ENCODE assay signal across 18 cellular contexts in the genomic region with DNA sequence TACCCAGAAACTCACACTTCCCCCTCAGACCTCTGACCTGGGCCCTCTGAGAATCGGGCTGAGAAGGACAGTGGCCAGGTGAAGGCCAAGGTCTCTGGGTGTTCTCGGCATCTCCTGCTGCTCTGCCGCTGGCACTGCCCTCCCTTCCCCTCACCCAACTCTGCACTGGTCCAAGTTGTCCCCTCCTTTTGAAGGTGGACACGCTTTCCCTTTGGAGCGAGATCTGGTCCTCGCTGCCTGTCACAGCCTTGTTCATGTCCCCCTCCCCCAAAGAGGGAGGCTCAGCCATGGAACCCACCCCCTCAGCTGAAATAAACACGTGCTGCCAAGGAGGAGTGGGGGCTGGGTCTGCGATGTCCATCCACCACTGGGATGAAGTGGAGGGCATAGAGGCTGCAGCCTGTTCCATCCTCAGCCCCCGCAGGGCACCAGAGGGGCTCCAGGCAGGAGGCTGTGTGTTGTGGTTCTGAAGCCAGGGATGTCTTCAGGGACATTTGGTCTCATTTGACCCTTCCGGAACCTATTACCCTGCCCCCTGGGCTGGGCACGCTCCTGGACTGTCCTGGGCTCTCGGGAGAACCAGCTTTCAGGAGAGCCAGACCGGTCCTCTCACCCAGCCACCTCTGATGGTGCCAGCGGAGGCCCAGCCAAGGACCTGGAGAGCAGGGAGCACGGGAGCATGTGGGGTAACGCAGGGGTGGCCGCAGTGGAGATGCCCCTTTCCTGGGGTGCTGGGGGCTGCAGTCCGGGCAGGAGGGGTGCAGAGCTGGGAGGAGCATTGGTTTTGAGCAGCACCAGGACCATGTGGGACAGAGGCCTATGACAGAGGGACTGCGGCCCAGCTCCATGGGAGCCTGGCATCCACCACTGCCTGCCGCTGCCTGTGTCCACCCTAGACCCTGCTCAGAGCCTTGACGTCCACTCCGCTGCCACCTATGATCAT. TPM values are rescaled to one million over a fixed set of nuclear protein-coding genes. Genes with fewer than 3 reads are reported as not detected.
A peak's percentile ranks its signal among the peaks of the same experiment; 100 is the strongest.
DNase-seq lines count a peak whose midpoint lies in the region; ATAC-seq and TF ChIP-seq lines count a peak whose summit lies in the region.
"Had no signal": no experiment of that assay in that cellular context is flagged by ENCODE, and none has a peak within 500 bp of the region (broad histone marks: within the 10 kb centered on the region; RNA-seq: fewer than 3 reads in every experiment).

No MANE protein-coding gene starts in this region.

- H3K4me3 ChIP-seq in right atrium auricular region = no peak overlapping the region
- H3K4me3 ChIP-seq in esophagus (ENCODE audit: low read depth in 1 of 2, low read length in 2 of 2) = no peak overlapping the region
- no peak overlapping the region for H3K4me3 ChIP-seq in right lobe of liver
- H3K4me3 ChIP-seq: HAP-1 had no signal

- intact Hi-C loops in Right ventricle myocardium superior (cut with DNase I) (no loop called here), right lobe of liver (cut with DNase I) (no loop called here)

- H3K27me3 Mint-ChIP-seq in stimulated activated memory B cell treated with anti-CD40 and anti-IgM and Interleukin-4, amounts not matched to agents 10 μg/mL and 1 μg/mL and 100 μg/mL, for 72 hours = peaks cover 17% of the 10 kb centered on the region

- no peaks in the 10 kb centered on the region for H3K9me3 Mint-ChIP-seq in stimulated activated memory B cell treated with anti-CD40 and anti-IgM and Interleukin-4, amounts not matched to agents 10 μg/mL and 1 μg/mL and 100 μg/mL, for 72 hours

- ATAC-seq in Right ventricle myocardium superior (ENCODE audit: poor library complexity) = no peak
- no peak for ATAC-seq in right lobe of liver
- peak; percentile 17 for ATAC-seq in stimulated activated memory B cell treated with anti-CD40 and anti-IgM and Interleukin-4, amounts not matched to agents 10 μg/mL and 1 μg/mL and 100 μg/mL, for 72 hours

- H3K36me3 ChIP-seq in right atrium auricular region = no peaks in the 10 kb centered on the region
- peaks cover 0 to 2% of the 10 kb centered on the region in 2 donors for H3K36me3 ChIP-seq in esophagus (ENCODE audit: control insufficient read depth in 2 of 2, insufficient read depth in 2 of 2, low read length in 1 of 2)
- no peaks in the 10 kb centered on the region for H3K36me3 ChIP-seq in right lobe of liver
- H3K36me3 ChIP-seq: HAP-1 had no signal

- H3K27ac ChIP-seq in right atrium auricular region (no peak overlapping the region), esophagus (ENCODE audit: low read depth in 2 of 2, low read length in 1 of 2) (peak overlapping the region; percentile 91), right lobe of liver (no peak overlapping the region)
- H3K27ac ChIP-seq: C4-2B had no signal

- TF ChIP-seq CTCF in right atrium auricular region (IDR thresholded peaks at IDR 0.05) (no peak), right lobe of liver (IDR thresholded peaks at IDR 0.05) (no peak)

- H3K27me3 ChIP-seq in right atrium auricular region = no peaks in the 10 kb centered on the region
- H3K27me3 ChIP-seq in esophagus (ENCODE audit: control insufficient read depth in 1 of 2, insufficient read depth in 2 of 2, low read length in 2 of 2) = no peaks in the 10 kb centered on the region
- H3K27me3 ChIP-seq in right lobe of liver = no peaks in the 10 kb centered on the region

- H3K36me3 Mint-ChIP-seq in stimulated activated memory B cell treated with anti-CD40 and anti-IgM and Interleukin-4, amounts not matched to agents 10 μg/mL and 1 μg/mL and 100 μg/mL, for 72 hours = no peaks in the 10 kb centered on the region

- WGBS in esophagus, 2 donors = 92% methylated on average over 22 of the region's 22 CpGs
- WGBS in right lobe of liver (ENCODE audit: insufficient coverage, low coverage, low lambda C conversion rate, missing lambda C conversion rate) = 51% methylated on average over 3 of the region's 22 CpGs

- no peak overlapping the region for H3K27ac Mint-ChIP-seq in stimulated activated memory B cell treated with anti-CD40 and anti-IgM and Interleukin-4, amounts not matched to agents 10 μg/mL and 1 μg/mL and 100 μg/mL, for 72 hours

- no peaks in the 10 kb centered on the region for H3K9me3 ChIP-seq in right atrium auricular region
- no peaks in the 10 kb centered on the region for H3K9me3 ChIP-seq in esophagus (ENCODE audit: control insufficient read depth in 2 of 2, insufficient read depth in 1 of 2, low read depth in 1 of 2, low read length in 1 of 2)
- H3K9me3 ChIP-seq in right lobe of liver = no peaks in the 10 kb centered on the region
- H3K9me3 ChIP-seq: HAP-1 had no signal

- H3K4me1 Mint-ChIP-seq in stimulated activated memory B cell treated with anti-CD40 and anti-IgM and Interleukin-4, amounts not matched to agents 10 μg/mL and 1 μg/mL and 100 μg/mL, for 72 hours = peaks cover 6% of the 10 kb centered on the region

- no peak overlapping the region for H3K4me3 Mint-ChIP-seq in stimulated activated memory B cell treated with anti-CD40 and anti-IgM and Interleukin-4, amounts not matched to agents 10 μg/mL and 1 μg/mL and 100 μg/mL, for 72 hours

- peak; percentile 30 for DNase-seq in Right ventricle myocardium superior
- DNase-seq in right atrium auricular region (ENCODE audit: low spot score) = no peak
- DNase-seq in right lobe of liver = peak in 2 of 3 donors; percentile 13 to 44
- DNase-seq in amniotic stem cell (lab: John Stamatoyannopoulos, UW) = no peak
- no peak for DNase-seq in NCI-H2227 (lab: John Stamatoyannopoulos, UW; ENCODE audit: unreplicated experiment)
- no peak for DNase-seq in kidney tubule cell (ENCODE audit: low spot score)
- DNase-seq: DMS153, EL, NCI-H1417 treated with DMSO at 0.1 percent for 48 hours, NCI-H2029, NCI-H526 treated with DMSO at 0.1 percent for 48 hours, SHP77 had no signal

- no peak for TF ChIP-seq POLR2A in right lobe of liver (IDR thresholded peaks at IDR 0.05)

- H3K4me1 ChIP-seq in right atrium auricular region = peaks cover 0 to 8% of the 10 kb centered on the region in 2 donors
- H3K4me1 ChIP-seq in esophagus (ENCODE audit: control insufficient read depth in 2 of 2, insufficient read depth in 2 of 2, low read length in 1 of 2) = peaks cover 7 to 36% of the 10 kb centered on the region in 2 donors
- H3K4me1 ChIP-seq in right lobe of liver = peaks cover 0 to 12% (median 8%) of the 10 kb centered on the region in 4 donors
- H3K4me1 ChIP-seq: HAP-1 had no signal

RNA-seq across cellular contexts. Expression of gene LCN2, which starts 4.7 kb away (rescaled TPM):
- not detected for total RNA-seq in Right ventricle myocardium superior
- not detected for total RNA-seq in right atrium auricular region
- 1,000 to 10,000 TPM; 1,061 to 2,097 TPM for polyA plus RNA-seq in esophagus
- 10 to 100 TPM in 4 of 6 experiments, 1 to 10 TPM in 2; 2.7 to 81.8 (median 18.1) TPM for total RNA-seq in right lobe of liver
- total RNA-seq: LHCN-M2, OCI-LY7 had no signal

RNA-seq across cellular contexts. Expression of gene BBLN, which starts 15.6 kb away (rescaled TPM):
- total RNA-seq in Right ventricle myocardium superior = 31.3 TPM
- 100 to 1,000 TPM; 219 to 362 TPM for total RNA-seq in right atrium auricular region
- 100 to 1,000 TPM in 1 of 2 donors, 10 to 100 TPM in 1; 77.5 to 104 TPM for polyA plus RNA-seq in esophagus
- total RNA-seq in right lobe of liver = 100 to 1,000 TPM in 2 of 6 experiments, 10 to 100 TPM in 4; 13.5 to 192 (median 17.7) TPM

RNA-seq across cellular contexts. Expression of gene PTGES2, which starts 17.0 kb away (rescaled TPM):
- total RNA-seq in Right ventricle myocardium superior (155 TPM), right atrium auricular region (100 to 1,000 TPM; 114 to 118 TPM), right lobe of liver (10 to 100 TPM; 27.2 to 67.2 (median 30.5) TPM)
- 10 to 100 TPM; 59.0 to 59.4 TPM for polyA plus RNA-seq in esophagus

RNA-seq across cellular contexts. Expression of gene CIZ1, which starts 46.9 kb away (rescaled TPM):
- total RNA-seq in Right ventricle myocardium superior (75.3 TPM), right atrium auricular region (10 to 100 TPM; 41.6 to 45.9 TPM), right lobe of liver (10 to 100 TPM; 15.9 to 33.5 (median 24.0) TPM)
- 10 to 100 TPM; 39.8 to 39.9 TPM for polyA plus RNA-seq in esophagus

RNA-seq across cellular contexts. Expression of gene DNM1, which starts 58.7 kb away (rescaled TPM):
- total RNA-seq in Right ventricle myocardium superior = 7.0 TPM
- 1 to 10 TPM; 2.5 to 3.9 TPM for total RNA-seq in right atrium auricular region
- polyA plus RNA-seq in esophagus = 1 to 10 TPM; 2.4 to 4.6 TPM
- total RNA-seq in right lobe of liver = 1 to 10 TPM in 4 of 6 experiments, under 1 TPM in 2; 0.43 to 3.1 (median 1.8) TPM

Comparison
In these comparisons a context has a peak if more than half of its experiments do, and no peak if none do; other contexts are left out.
1. DNase-seq: peak in Right ventricle myocardium superior (single experiment) and right lobe of liver (2 of 3); none in right atrium auricular region (single experiment), amniotic stem cell (single experiment), NCI-H2227 (single experiment) and kidney tubule cell (single experiment).
2. H3K27ac ChIP-seq: peak in esophagus (2 of 2); none in right atrium auricular region (0 of 2) and right lobe of liver (0 of 3).